1 cellular context compared by ENCODE assay signal in genomic region chr2:230888824-230889400, GRCh38.
TF ChIP-seq lines count a peak whose summit lies in the region.

No MANE protein-coding gene starts in this region.

TF ChIP-seq in HepG2, 621 proteins besides CTCF, POLR2A, EP300 and RAD21:
- TF ChIP-seq TSC22D2 (CRISPR knock-in tag; IDR thresholded peaks at IDR 0.05; ENCODE audit: borderline replicate concordance) (no peak), NFYC (CRISPR knock-in tag; IDR thresholded peaks at IDR 0.05) (peak; percentile 44; the same call in 1 of the 2 replicates)
TF ChIP-seq in HepG2: peak in this region for 1.
